ENCODE assay signal across 13 cellular contexts in the genomic region with DNA sequence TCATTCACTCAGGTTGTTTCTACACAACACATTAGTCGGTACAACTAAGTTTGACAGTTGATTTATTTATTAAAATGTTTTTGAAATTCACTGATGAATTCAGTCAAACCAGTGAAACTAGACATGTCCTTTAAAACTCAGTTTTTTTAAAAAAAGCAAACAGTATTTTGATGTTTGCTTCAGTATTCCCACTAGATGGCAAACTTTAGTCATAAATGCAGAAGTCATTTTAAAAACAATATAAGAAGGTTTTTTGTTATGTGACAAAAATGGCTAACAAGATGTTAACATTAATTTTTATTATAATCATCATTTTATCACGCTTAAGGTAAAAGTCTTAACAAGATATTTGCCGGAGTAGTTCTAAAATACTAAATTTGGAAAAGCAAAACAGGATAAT.
DNase-seq lines count a peak whose midpoint lies in the region; ATAC-seq, FAIRE-seq and TF ChIP-seq lines count a peak whose summit lies in the region.
"Had no signal": no experiment of that assay in that cellular context is flagged by ENCODE, and none has a peak within 500 bp of the region (broad histone marks: within the 10 kb centered on the region; RNA-seq: fewer than 3 reads in every experiment).

No MANE protein-coding gene starts in this region.

- H3K27me3 Mint-ChIP-seq in HFFc6 (ENCODE audit: insufficient read depth): no peaks in the 10 kb centered on the region
- H3K27me3 Mint-ChIP-seq: CD8-positive, alpha-beta memory T cell; stimulated activated naive B cell treated with anti-CD40 and anti-IgM and Interleukin-4, amounts not matched to agents 10 μg/mL and 1 μg/mL and 100 μg/mL, for 72 hours; T-cell had no signal

- no peaks in the 10 kb centered on the region for H3K27me3 ChIP-seq in colonic mucosa

- FAIRE-seq in frontal cortex (lab: Jason Lieb, UNC): peak; percentile 54

- H3K27ac ChIP-seq in colonic mucosa: no peak overlapping the region

- H3K36me3 ChIP-seq in colonic mucosa: no peaks in the 10 kb centered on the region

- peak; percentile 57 for TF ChIP-seq CTCF in HFFc6 (IDR thresholded peaks at IDR 0.05)
- no peak for TF ChIP-seq CTCF in colonic mucosa (IDR thresholded peaks at IDR 0.05)

- no peak overlapping the region for H3K4me3 ChIP-seq in colonic mucosa

- ATAC-seq in HG02981 (IDR thresholded peaks at IDR 0.05; ENCODE audit: unreplicated experiment): no peak
- ATAC-seq: stimulated activated naive B cell treated with anti-CD40 and anti-IgM and Interleukin-4, amounts not matched to agents 10 μg/mL and 1 μg/mL and 100 μg/mL, for 72 hours; T-cell had no signal

- intact Hi-C loops in colonic mucosa (cut with DNase I): no loop called here

- H3K9me3 ChIP-seq in colonic mucosa: no peaks in the 10 kb centered on the region

- H3K4me1 ChIP-seq in colonic mucosa: no peaks in the 10 kb centered on the region

- no peaks in the 10 kb centered on the region for H3K9me3 Mint-ChIP-seq in HFFc6
- H3K9me3 Mint-ChIP-seq: stimulated activated naive B cell treated with anti-CD40 and anti-IgM and Interleukin-4, amounts not matched to agents 10 μg/mL and 1 μg/mL and 100 μg/mL, for 72 hours; T-cell had no signal

- no peaks in the 10 kb centered on the region for H3K4me1 Mint-ChIP-seq in HFFc6 (ENCODE audit: low read depth)
- H3K4me1 Mint-ChIP-seq: CD8-positive, alpha-beta memory T cell; stimulated activated naive B cell treated with anti-CD40 and anti-IgM and Interleukin-4, amounts not matched to agents 10 μg/mL and 1 μg/mL and 100 μg/mL, for 72 hours; T-cell had no signal

- H3K36me3 Mint-ChIP-seq in HFFc6 (ENCODE audit: low read depth): no peaks in the 10 kb centered on the region
- H3K36me3 Mint-ChIP-seq: CD8-positive, alpha-beta memory T cell; stimulated activated naive B cell treated with anti-CD40 and anti-IgM and Interleukin-4, amounts not matched to agents 10 μg/mL and 1 μg/mL and 100 μg/mL, for 72 hours; T-cell had no signal

- no peak overlapping the region for H3K9ac ChIP-seq in colonic mucosa (ENCODE audit: low read depth in 2 of 2, low read length in 2 of 2)

- DNase-seq in ACHN (peak; percentile 0), HFFc6 (no peak), RPMI7951 (ENCODE audit: low read depth) (peak; percentile 0), frontal cortex (ENCODE audit: low spot score in 2 of 2) (no peak), colonic mucosa (no peak), UCSD-AML1 (lab: John Stamatoyannopoulos, UW; ENCODE audit: unreplicated experiment) (no peak)
- DNase-seq in activated naive CD4-positive, alpha-beta T cell (lab: John Stamatoyannopoulos, UW): no peak
- DNase-seq: CD8-positive, alpha-beta memory T cell; NCI-H1092; stimulated activated CD4-positive, alpha-beta T cell treated with anti-CD3 and anti-CD28 coated beads, Interleukin-12 subunit alpha, Interleukin-12 subunit beta, amount 100 ng/mL, for 4 hours; stimulated activated naive B cell treated with anti-CD40 and anti-IgM and Interleukin-4, amounts not matched to agents 10 μg/mL and 1 μg/mL and 100 μg/mL, for 72 hours; T-cell had no signal

- no peak overlapping the region for H3K4me3 Mint-ChIP-seq in HFFc6
- H3K4me3 Mint-ChIP-seq: CD8-positive, alpha-beta memory T cell; stimulated activated naive B cell treated with anti-CD40 and anti-IgM and Interleukin-4, amounts not matched to agents 10 μg/mL and 1 μg/mL and 100 μg/mL, for 72 hours; T-cell had no signal

- no peak overlapping the region for H3K27ac Mint-ChIP-seq in HFFc6
- H3K27ac Mint-ChIP-seq: CD8-positive, alpha-beta memory T cell; stimulated activated naive B cell treated with anti-CD40 and anti-IgM and Interleukin-4, amounts not matched to agents 10 μg/mL and 1 μg/mL and 100 μg/mL, for 72 hours; T-cell had no signal

- in situ Hi-C loops in ACHN (cut with HindIII; ENCODE audit: low pct_ligation_motif_present, low pct_unique_long_range_greater_than_20kb, low sequenced_read_pairs): no loop called here

Comparison
In these comparisons a context has a peak if more than half of its experiments do, and no peak if none do; other contexts are left out.
1. DNase-seq: peak in ACHN (single experiment) and RPMI7951 (single experiment); none in HFFc6 (single experiment), frontal cortex (0 of 2), activated naive CD4-positive, alpha-beta T cell (0 of 4), colonic mucosa (single experiment) and UCSD-AML1 (single experiment).